ENCODE assay signal across 17 cellular contexts in the genomic region with DNA sequence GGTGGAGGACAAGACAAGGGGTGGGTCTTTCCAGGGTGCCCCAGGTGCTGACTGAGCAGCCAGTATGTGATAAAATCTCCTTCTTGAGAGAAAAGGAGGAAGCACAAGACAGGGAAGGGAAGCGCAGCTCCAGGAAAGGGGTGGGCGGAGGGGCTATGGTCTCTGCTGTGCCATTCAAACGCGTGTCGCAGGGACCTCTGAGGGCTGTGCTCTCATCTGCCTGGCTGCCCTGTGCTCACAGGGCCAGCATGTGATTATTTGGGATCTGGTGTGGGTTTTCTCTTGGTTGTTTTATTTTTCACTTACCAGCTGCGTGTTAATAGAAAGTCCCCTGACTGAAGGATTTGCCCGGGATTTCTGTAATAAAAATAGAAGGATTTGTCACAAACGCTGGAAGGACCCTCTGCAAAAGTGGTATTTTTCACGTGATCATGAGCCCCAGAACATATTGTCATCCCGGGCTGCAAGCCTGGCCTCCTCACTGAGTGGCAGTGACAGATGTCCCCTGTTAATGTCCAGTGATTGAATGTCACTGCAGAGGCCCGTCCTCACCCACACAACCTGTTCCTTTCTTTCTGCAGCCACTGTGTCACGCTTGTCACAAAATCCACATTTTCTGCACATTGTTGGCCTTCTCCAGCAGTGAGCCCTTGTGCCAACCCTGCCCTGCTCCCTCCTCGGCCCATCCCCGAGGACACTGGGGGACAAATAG. TPM values are rescaled to one million over a fixed set of nuclear protein-coding genes. Genes with fewer than 3 reads are reported as not detected.
DNase-seq lines count a peak whose midpoint lies in the region; ATAC-seq and TF ChIP-seq lines count a peak whose summit lies in the region.
"Had no signal": no experiment of that assay in that cellular context is flagged by ENCODE, and none has a peak within 500 bp of the region (broad histone marks: within the 10 kb centered on the region; RNA-seq: fewer than 3 reads in every experiment).

No MANE protein-coding gene starts in this region.

- H3K36me3 Mint-ChIP-seq in neural progenitor cell (no peaks in the 10 kb centered on the region), T-helper 17 cell (ENCODE audit: low read depth) (no peaks in the 10 kb centered on the region)

- H3K4me1 Mint-ChIP-seq in neural progenitor cell (peaks cover 3% of the 10 kb centered on the region), T-helper 17 cell (no peaks in the 10 kb centered on the region)

- H3K27me3 ChIP-seq in WERI-Rb-1 (ENCODE audit: insufficient read depth, low read depth, severe bottlenecking) (no peaks in the 10 kb centered on the region), neural progenitor cell (peaks cover 13% of the 10 kb centered on the region)
- H3K27me3 ChIP-seq: BLaER1 treated with 17β-estradiol and CSF1 and Interleukin-3, amounts not matched to agents 10 nM and 100 nM; Peyer's patch had no signal

- no peak overlapping the region for H3K4me3 ChIP-seq in WERI-Rb-1 (ENCODE audit: low read depth, low read length)
- no peak overlapping the region for H3K4me3 ChIP-seq in neural progenitor cell
- H3K4me3 ChIP-seq: BLaER1 treated with 17β-estradiol and CSF1 and Interleukin-3, amounts not matched to agents 10 nM and 100 nM; Peyer's patch had no signal

- ATAC-seq in Right ventricle myocardium superior (ENCODE audit: poor library complexity) (peak; percentile 61), T-helper 17 cell (no peak)

- H3K4me3 Mint-ChIP-seq in neural progenitor cell (no peak overlapping the region), T-helper 17 cell (no peak overlapping the region)

- no peaks in the 10 kb centered on the region for H3K36me3 ChIP-seq in WERI-Rb-1
- no peaks in the 10 kb centered on the region for H3K36me3 ChIP-seq in neural progenitor cell
- H3K36me3 ChIP-seq: BLaER1 treated with 17β-estradiol and CSF1 and Interleukin-3, amounts not matched to agents 10 nM and 100 nM; Peyer's patch had no signal

- H3F3A ChIP-seq in neural progenitor cell (ENCODE audit: low read depth) = no peaks in the 10 kb centered on the region

- H3K9ac ChIP-seq in neural progenitor cell = no peak overlapping the region
- H3K9ac ChIP-seq: BLaER1 treated with 17β-estradiol and CSF1 and Interleukin-3, amounts not matched to agents 10 nM and 100 nM had no signal

- H3K79me2 ChIP-seq in neural progenitor cell (ENCODE audit: low read depth) = no peaks in the 10 kb centered on the region

- H3K9me3 Mint-ChIP-seq in neural progenitor cell = no peaks in the 10 kb centered on the region

- H2AFZ ChIP-seq in neural progenitor cell (replicated peaks) = peak overlapping the region; percentile 42

- intact Hi-C loops in Right ventricle myocardium superior (cut with DNase I) = no loop called here
- intact Hi-C loops in cardiac septum (cut with DNase I) = no loop called here

- H3K4me2 ChIP-seq in neural progenitor cell = no peak overlapping the region

- H3K4me1 ChIP-seq in neural progenitor cell = no peaks in the 10 kb centered on the region

- H3K27ac Mint-ChIP-seq in neural progenitor cell (no peak overlapping the region), T-helper 17 cell (no peak overlapping the region)

- peak overlapping the region; percentile 23 for H3K27ac ChIP-seq in WERI-Rb-1
- H3K27ac ChIP-seq in neural progenitor cell = no peak overlapping the region
- H3K27ac ChIP-seq: BLaER1 treated with 17β-estradiol and CSF1 and Interleukin-3, amounts not matched to agents 10 nM and 100 nM; Peyer's patch had no signal

- H4K20me1 ChIP-seq in neural progenitor cell (ENCODE audit: low read depth) = no peaks in the 10 kb centered on the region
- H4K20me1 ChIP-seq: BLaER1 treated with 17β-estradiol and CSF1 and Interleukin-3, amounts not matched to agents 10 nM and 100 nM had no signal

- TF ChIP-seq CTCF in WERI-Rb-1 (IDR thresholded peaks at IDR 0.05; ENCODE audit: low read depth, low read length) (no peak), neural progenitor cell (IDR thresholded peaks at IDR 0.05) (no peak)

- no peak for DNase-seq in Right ventricle myocardium superior
- DNase-seq in cardiac septum (ENCODE audit: low spot score) = no peak
- peak; percentile 40 for DNase-seq in WERI-Rb-1
- no peak for DNase-seq in neural progenitor cell (ENCODE audit: low spot score)
- DNase-seq in kidney glomerular epithelial cell (lab: John Stamatoyannopoulos, UW) = no peak
- no peak for DNase-seq in ureter (ENCODE audit: low spot score)
- no peak for DNase-seq in T-helper 17 cell
- no peak for DNase-seq in pons (ENCODE audit: low spot score)
- DNase-seq: GOT3, KG1, NCI-H1436, NCI-H510A treated with DMSO at 0.1 percent for 48 hours, Peyer's patch, SHP77 had no signal

- peaks cover 5% of the 10 kb centered on the region for H3K27me3 Mint-ChIP-seq in neural progenitor cell (ENCODE audit: insufficient read depth, low read depth)
- H3K27me3 Mint-ChIP-seq in T-helper 17 cell = peaks cover 10% of the 10 kb centered on the region

- H3K9me3 ChIP-seq in WERI-Rb-1 (ENCODE audit: severe bottlenecking) (no peaks in the 10 kb centered on the region), neural progenitor cell (ENCODE audit: low read depth) (no peaks in the 10 kb centered on the region), T-helper 17 cell (ENCODE audit: control insufficient read depth, low read length, poor library complexity, severe bottlenecking) (no peaks in the 10 kb centered on the region)
- H3K9me3 ChIP-seq: BLaER1 treated with 17β-estradiol and CSF1 and Interleukin-3, amounts not matched to agents 10 nM and 100 nM; Peyer's patch had no signal

RNA-seq across cellular contexts. Expression of a gene that starts 35.0 kb away (rescaled TPM):
- 0.30 TPM for total RNA-seq in Right ventricle myocardium superior
- total RNA-seq in cardiac septum = 0.54 TPM
- not detected in 2 replicates for total RNA-seq in neural progenitor cell (ENCODE audit: low replicate concordance)
- not detected for total RNA-seq in ureter
- not detected for total RNA-seq in T-helper 17 cell
- total RNA-seq: A172, Daoy, Peyer's patch had no signal

RNA-seq across cellular contexts. Expression of a gene that starts 59.0 kb away (rescaled TPM):
- 143 TPM for total RNA-seq in Right ventricle myocardium superior
- 47.6 TPM for total RNA-seq in cardiac septum
- total RNA-seq in neural progenitor cell (ENCODE audit: low replicate concordance) = not detected in 2 replicates
- total RNA-seq in ureter = 33.7 TPM
- total RNA-seq in T-helper 17 cell = 10 to 100 TPM; 33.1 to 34.0 TPM

Comparison
In these comparisons a context has a peak if more than half of its experiments do, and no peak if none do; other contexts are left out.
1. RNA of a gene that starts 59.0 kb away (total RNA-seq): 143 TPM in Right ventricle myocardium superior (single experiment), 47.6 TPM in cardiac septum (single experiment), 33.1 to 34.0 TPM in T-helper 17 cell and 33.7 TPM in ureter (single experiment); not detected in neural progenitor cell; every median in the first group is over 10 times any median in the second.